Comparison of ENCODE assay signal across 14 cellular contexts in the genomic region with DNA sequence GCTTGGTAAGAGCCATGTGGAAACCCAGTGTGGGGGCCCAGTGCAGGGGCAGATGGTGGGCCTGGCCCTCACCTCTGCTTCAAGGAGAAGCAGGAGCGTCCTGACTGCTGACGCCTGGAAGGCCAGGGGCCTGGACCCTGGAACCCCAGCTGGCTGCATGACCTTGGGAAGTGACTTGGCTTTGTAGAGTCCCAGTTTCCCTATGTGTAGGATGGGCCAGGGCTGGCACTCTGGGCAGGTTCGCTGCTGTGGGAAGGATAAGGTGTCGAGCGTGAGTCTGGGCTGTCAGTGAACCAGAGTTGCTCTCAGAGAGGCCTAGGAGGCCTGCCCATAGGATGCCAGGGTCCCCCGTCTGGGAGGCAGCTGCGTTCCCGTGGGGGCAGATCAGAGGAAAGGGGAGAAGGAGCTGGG.
"Had no signal": no experiment of that assay in that cellular context is flagged by ENCODE, and none has a peak within 500 bp of the region (broad histone marks: within the 10 kb centered on the region; RNA-seq: fewer than 3 reads in every experiment).

No MANE protein-coding gene starts in this region.

- H3K27ac Mint-ChIP-seq: activated CD4-positive, alpha-beta memory T cell treated with anti-CD3 and anti-CD28 coated beads for 36 hours had no signal

- H3K4me3 Mint-ChIP-seq: activated CD4-positive, alpha-beta memory T cell treated with anti-CD3 and anti-CD28 coated beads for 36 hours; naive thymus-derived CD4-positive, alpha-beta T cell; stimulated activated naive CD8-positive, alpha-beta T cell treated with anti-CD3 and anti-CD28 coated beads, Interleukin-15, amount 100 ng/mL, for 72 hours had no signal

- H3K4me3 ChIP-seq: mucosa of descending colon, testis, upper lobe of right lung had no signal

- H3K27me3 Mint-ChIP-seq: activated CD4-positive, alpha-beta memory T cell treated with anti-CD3 and anti-CD28 coated beads for 36 hours; naive thymus-derived CD4-positive, alpha-beta T cell; stimulated activated naive CD8-positive, alpha-beta T cell treated with anti-CD3 and anti-CD28 coated beads, Interleukin-15, amount 100 ng/mL, for 72 hours had no signal

- H3K9me3 ChIP-seq: mucosa of descending colon, SK-N-SH, testis, upper lobe of right lung had no signal

- H3K4me1 ChIP-seq: testis, upper lobe of right lung had no signal

- DNase-seq: activated CD4-positive, alpha-beta memory T cell treated with anti-CD3 and anti-CD28 coated beads for 36 hours; activated naive CD4-positive, alpha-beta T cell treated with Interleukin-2 at 50 U/mL for 16 hours; activated T-cell treated with anti-CD3 and anti-CD28 coated beads, Interleukin-2, amount 50 U/mL, for 48 hours; left colon; mammary epithelial cell; mucosa of descending colon; naive thymus-derived CD4-positive, alpha-beta T cell; SK-N-SH; small intestine; stimulated activated naive CD8-positive, alpha-beta T cell treated with anti-CD3 and anti-CD28 coated beads, Interleukin-15, amount 100 ng/mL, for 72 hours; T-helper 1 cell; testis; upper lobe of right lung had no signal

- H3K27me3 ChIP-seq: testis, upper lobe of right lung had no signal

- ATAC-seq: esophagus mucosa; mucosa of descending colon; naive thymus-derived CD4-positive, alpha-beta T cell; stimulated activated naive CD8-positive, alpha-beta T cell treated with anti-CD3 and anti-CD28 coated beads, Interleukin-15, amount 100 ng/mL, for 72 hours; upper lobe of right lung had no signal

- H3K27ac ChIP-seq: testis, upper lobe of right lung had no signal

- H3K9me3 Mint-ChIP-seq: activated CD4-positive, alpha-beta memory T cell treated with anti-CD3 and anti-CD28 coated beads for 36 hours; naive thymus-derived CD4-positive, alpha-beta T cell; stimulated activated naive CD8-positive, alpha-beta T cell treated with anti-CD3 and anti-CD28 coated beads, Interleukin-15, amount 100 ng/mL, for 72 hours had no signal
